ENCODE assay signal across 8 cellular contexts in genomic region chr18:58044370-58045264, GRCh38. TPM values are rescaled to one million over a fixed set of nuclear protein-coding genes. Genes with fewer than 3 reads are reported as not detected.
DNase-seq lines count a peak whose midpoint lies in the region; ATAC-seq lines count a peak whose summit lies in the region.

No MANE protein-coding gene starts in this region.

- H3K36me3 Mint-ChIP-seq in activated CD4-positive, alpha-beta memory T cell treated with anti-CD3 and anti-CD28 coated beads for 36 hours: no peaks in the 10 kb centered on the region
- no peaks in the 10 kb centered on the region for H3K36me3 Mint-ChIP-seq in stimulated activated memory B cell treated with anti-CD40 and anti-IgM and Interleukin-4, amounts not matched to agents 10 μg/mL and 1 μg/mL and 100 μg/mL, for 72 hours

- peak; percentile 23 for ATAC-seq in HG02623 (IDR thresholded peaks at IDR 0.05; ENCODE audit: unreplicated experiment)
- peak; percentile 61 for ATAC-seq in stimulated activated memory B cell treated with anti-CD40 and anti-IgM and Interleukin-4, amounts not matched to agents 10 μg/mL and 1 μg/mL and 100 μg/mL, for 72 hours

- H3K27me3 Mint-ChIP-seq in activated CD4-positive, alpha-beta memory T cell treated with anti-CD3 and anti-CD28 coated beads for 36 hours: peaks cover 25% of the 10 kb centered on the region
- H3K27me3 Mint-ChIP-seq in stimulated activated memory B cell treated with anti-CD40 and anti-IgM and Interleukin-4, amounts not matched to agents 10 μg/mL and 1 μg/mL and 100 μg/mL, for 72 hours: no peaks in the 10 kb centered on the region

- intact Hi-C loops in activated CD4-positive, alpha-beta memory T cell treated with anti-CD3 and anti-CD28 coated beads for 36 hours (cut with micrococcal nuclease): loop anchor here (2.0 to 10.0 kb wide), 4 partner anchors 162 to 720 kb away; partner anchors contain the start of genes MALT1 and NARS1

- POLR2A ChIA-PET in activated CD4-positive, alpha-beta memory T cell treated with anti-CD3 and anti-CD28 coated beads for 36 hours (lab: Charles Lee): no interaction called here

- H3K9me3 Mint-ChIP-seq in activated CD4-positive, alpha-beta memory T cell treated with anti-CD3 and anti-CD28 coated beads for 36 hours: no peaks in the 10 kb centered on the region
- H3K9me3 Mint-ChIP-seq in stimulated activated memory B cell treated with anti-CD40 and anti-IgM and Interleukin-4, amounts not matched to agents 10 μg/mL and 1 μg/mL and 100 μg/mL, for 72 hours: no peaks in the 10 kb centered on the region

- H3K4me3 Mint-ChIP-seq in activated CD4-positive, alpha-beta memory T cell treated with anti-CD3 and anti-CD28 coated beads for 36 hours: peak overlapping the region; percentile 86
- peak overlapping the region; percentile 96 for H3K4me3 Mint-ChIP-seq in stimulated activated memory B cell treated with anti-CD40 and anti-IgM and Interleukin-4, amounts not matched to agents 10 μg/mL and 1 μg/mL and 100 μg/mL, for 72 hours

- CTCF ChIA-PET in activated CD4-positive, alpha-beta memory T cell treated with anti-CD3 and anti-CD28 coated beads for 36 hours (lab: Charles Lee): interaction anchor here (0.8 to 2.7 kb wide), 4 partner anchors 8 to 91 kb away, joined by 3 to 21 read pairs (median 4); no protein-coding TSS in a partner anchor

- H3K27ac Mint-ChIP-seq in activated CD4-positive, alpha-beta memory T cell treated with anti-CD3 and anti-CD28 coated beads for 36 hours: no peak overlapping the region
- peak overlapping the region; percentile 78 for H3K27ac Mint-ChIP-seq in stimulated activated memory B cell treated with anti-CD40 and anti-IgM and Interleukin-4, amounts not matched to agents 10 μg/mL and 1 μg/mL and 100 μg/mL, for 72 hours

- H3K4me1 Mint-ChIP-seq in activated CD4-positive, alpha-beta memory T cell treated with anti-CD3 and anti-CD28 coated beads for 36 hours (ENCODE audit: low read depth): peaks cover 20% of the 10 kb centered on the region
- peaks cover 51% of the 10 kb centered on the region for H3K4me1 Mint-ChIP-seq in stimulated activated memory B cell treated with anti-CD40 and anti-IgM and Interleukin-4, amounts not matched to agents 10 μg/mL and 1 μg/mL and 100 μg/mL, for 72 hours

- DNase-seq in NCI-H1694 treated with DMSO at 0.1 percent for 48 hours (lab: John Stamatoyannopoulos, UW): peak; percentile 4
- DNase-seq in NCI-H1694 (lab: John Stamatoyannopoulos, UW): no peak
- DNase-seq in NCI-H1105 (lab: John Stamatoyannopoulos, UW): peak; percentile 59
- peak; percentile 63 for DNase-seq in activated CD4-positive, alpha-beta memory T cell treated with anti-CD3 and anti-CD28 coated beads for 36 hours
- DNase-seq in effector CD8-positive, alpha-beta T cell (lab: John Stamatoyannopoulos, UW): peak; percentile 24
- DNase-seq in midbrain (lab: John Stamatoyannopoulos, UW): peak; percentile 48

RNA-seq across cellular contexts. Expression of gene NEDD4L, which starts 0.6 kb away (rescaled TPM):
- total RNA-seq in activated CD4-positive, alpha-beta memory T cell treated with anti-CD3 and anti-CD28 coated beads for 36 hours: 1 to 10 TPM; 3.4 to 3.8 TPM
